Comparison of ENCODE assay signal across 8 cellular contexts in genomic region chr19:4399871-4400768, GRCh38. TPM values are rescaled to one million over a fixed set of nuclear protein-coding genes. Genes with fewer than 3 reads are reported as not detected.
DNase-seq lines count a peak whose midpoint lies in the region; ATAC-seq and TF ChIP-seq lines count a peak whose summit lies in the region.

Gene SH3GL1, minus strand, starts transcription at chr19:4400547. Its CDS starts 179 bp downstream, at chr19:4400368.

- H3K4me3 ChIP-seq in dorsolateral prefrontal cortex = peak within 1 kb of the TSS; percentile 65 to 99 (median 96)
- H3K4me3 ChIP-seq in lower leg skin (ENCODE audit: low read depth, poor library complexity, severe bottlenecking) = peak within 1 kb of the TSS; percentile 95

- WGBS in lower leg skin, 2 donors = 1% methylated on average over 45 to 46 of the region's 96 CpGs

- DNase-seq in CD1c-positive myeloid dendritic cell (ENCODE audit: extremely low spot score) (peak; percentile 98), NCI-H748 (lab: John Stamatoyannopoulos, UW; ENCODE audit: unreplicated experiment) (peak; percentile 96), dorsolateral prefrontal cortex (peak; percentile 88 to 95 (median 91)), lower leg skin (ENCODE audit: low spot score in 2 of 2) (peak; percentile 91 to 99)
- peak; percentile 86 to 88 for DNase-seq in activated CD4-positive, alpha-beta T cell treated with anti-CD3 and anti-CD28 coated beads, Interleukin-2, amount 50 U/mL, for 4 hours
- DNase-seq in stimulated activated CD4-positive, alpha-beta T cell treated with anti-CD3 and anti-CD28 coated beads, Interleukin-4, amount 100 ng/mL, for 48 hours (ENCODE audit: low read depth in 2 of 2) = peak; percentile 84 to 91

- no peaks in the 10 kb centered on the region for H3K27me3 ChIP-seq in dorsolateral prefrontal cortex

- intact Hi-C loops in dorsolateral prefrontal cortex (cut with DNase I) = loop anchor here (1.0 to 5.0 kb wide), 4 partner anchors 25 to 133 kb away; partner anchors contain the start of gene UBXN6 (in 2 of the 2)
- intact Hi-C loops in lower leg skin (cut with DNase I; ENCODE audit: low total_unique reads) = no loop called here

- ATAC-seq in GM19395 (IDR thresholded peaks at IDR 0.05; ENCODE audit: unreplicated experiment) = peak; percentile 55
- peak; percentile 37 for ATAC-seq in HG03558 (IDR thresholded peaks at IDR 0.05; ENCODE audit: extremely low read depth, unreplicated experiment)

- TF ChIP-seq CTCF in dorsolateral prefrontal cortex (IDR thresholded peaks at IDR 0.05 in 54 of 56, conservative IDR thresholded peaks at IDR 0.05 in 2 of 56; ENCODE audit: low read depth in 1 of 56, partially characterized antibody in 56 of 56) (peak; percentile 80 to 99 (median 92)), lower leg skin (IDR thresholded peaks at IDR 0.05) (peak in 1 of 3 donors; percentile 92)

- no peak for TF ChIP-seq POLR2A in lower leg skin (IDR thresholded peaks at IDR 0.05)

- H3K27ac ChIP-seq in dorsolateral prefrontal cortex = peak within 1 kb of the TSS in 57 of 59 donors; percentile 3 to 97 (median 89)

RNA-seq across cellular contexts. Expression of gene SH3GL1, which starts in this region (rescaled TPM):
- total RNA-seq in dorsolateral prefrontal cortex (10 to 100 TPM; 34.0 to 85.4 (median 48.4) TPM), lower leg skin (100 to 1,000 TPM; 109 to 117 (median 112) TPM)

Comparison
In these comparisons a context has a peak if more than half of its experiments do, and no peak if none do; other contexts are left out.
1. Peak in every context shown above with its lines: DNase-seq, ATAC-seq, H3K4me3 ChIP-seq and H3K27ac ChIP-seq.